19 cellular contexts compared by ENCODE assay signal in genomic region chr6:15166121-15166520, GRCh38.
DNase-seq lines count a peak whose midpoint lies in the region; ATAC-seq and TF ChIP-seq lines count a peak whose summit lies in the region.
"Had no signal": no experiment of that assay in that cellular context is flagged by ENCODE, and none has a peak within 500 bp of the region (broad histone marks: within the 10 kb centered on the region; RNA-seq: fewer than 3 reads in every experiment).

No MANE protein-coding gene starts in this region.

- no peak for TF ChIP-seq CTCF in H9 (conservative IDR thresholded peaks at IDR 0.05)
- no peak for TF ChIP-seq CTCF in WTC11 (IDR thresholded peaks at IDR 0.05)
- no peak for TF ChIP-seq CTCF in neural progenitor cell (IDR thresholded peaks at IDR 0.05)

- no peak overlapping the region for H2BK15ac ChIP-seq in H9 (ENCODE audit: low read depth, low read length)

- no peak overlapping the region for H3K9ac ChIP-seq in H9 (ENCODE audit: extremely low read depth, insufficient read length, low read length)
- H3K9ac ChIP-seq in neural progenitor cell: no peak overlapping the region
- H3K9ac ChIP-seq: BLaER1 treated with 17β-estradiol and CSF1 and Interleukin-3, amounts not matched to agents 10 nM and 100 nM had no signal

- H3K27me3 ChIP-seq in H9 (ENCODE audit: insufficient read depth, low read length): no peaks in the 10 kb centered on the region
- no peaks in the 10 kb centered on the region for H3K27me3 ChIP-seq in neural progenitor cell
- H3K27me3 ChIP-seq: BLaER1 treated with 17β-estradiol and CSF1 and Interleukin-3, amounts not matched to agents 10 nM and 100 nM had no signal

- ATAC-seq in WTC11 (peak; percentile 65), HG02973 (IDR thresholded peaks at IDR 0.05; ENCODE audit: unreplicated experiment) (no peak)
- ATAC-seq: CD8-positive, alpha-beta T cell; GM12878; HCT116; HepG2 had no signal

- H4K91ac ChIP-seq in H9 (ENCODE audit: insufficient read length, low read depth, low read length): no peak overlapping the region

- intact Hi-C loops in posterior vena cava (cut with DNase I): no loop called here

- H3F3A ChIP-seq in neural progenitor cell (ENCODE audit: low read depth): peaks cover 24% of the 10 kb centered on the region

- no CpG with 5 or more reads among the region's 5 CpGs for WGBS in H9 (ENCODE audit: extremely low coverage, insufficient read length, low lambda C conversion rate)

- H2BK12ac ChIP-seq in H9 (ENCODE audit: insufficient read length, low read depth, low read length): no peak overlapping the region

- H3K79me1 ChIP-seq in H9 (ENCODE audit: insufficient read depth, low read depth, low read length, poor library complexity, severe bottlenecking): no peaks in the 10 kb centered on the region

- H3K36me3 Mint-ChIP-seq in H9 (ENCODE audit: insufficient read depth in 1 of 3, low read depth in 3 of 3) (no peaks in the 10 kb centered on the region), WTC11 (no peaks in the 10 kb centered on the region), neural progenitor cell (no peaks in the 10 kb centered on the region)
- H3K36me3 Mint-ChIP-seq: CD8-positive, alpha-beta T cell had no signal

- H3K18ac ChIP-seq in H9 (ENCODE audit: insufficient read length, low read depth, low read length): no peak overlapping the region

- H3K23me2 ChIP-seq in H9 (ENCODE audit: insufficient read length, low read depth, low read length, poor library complexity, severe bottlenecking): no peaks in the 10 kb centered on the region

- DNase-seq in H9: no peak
- no peak for DNase-seq in WTC11 (ENCODE audit: low spot score)
- peak; percentile 74 for DNase-seq in neural progenitor cell (ENCODE audit: low spot score)
- no peak for DNase-seq in ureter (ENCODE audit: low spot score)
- DNase-seq in posterior vena cava (ENCODE audit: low spot score): no peak
- DNase-seq: CD8-positive, alpha-beta T cell; COR-L47; DMS 273 treated with DMSO at 0.1 percent for 48 hours; DMS53; DND-41; EL; HFFc6 had no signal

- no peak overlapping the region for H2AK5ac ChIP-seq in H9 (ENCODE audit: insufficient read length, low read length)

- no peaks in the 10 kb centered on the region for H3K9me3 ChIP-seq in H9 (ENCODE audit: control insufficient read depth, low read depth, low read length)
- H3K9me3 ChIP-seq in neural progenitor cell (ENCODE audit: low read depth): no peaks in the 10 kb centered on the region

- H3K4me3 ChIP-seq in neural progenitor cell: no peak overlapping the region
- H3K4me3 ChIP-seq: BLaER1 treated with 17β-estradiol and CSF1 and Interleukin-3, amounts not matched to agents 10 nM and 100 nM; GM12878 had no signal

- H3K36me3 ChIP-seq in neural progenitor cell: no peaks in the 10 kb centered on the region
- H3K36me3 ChIP-seq: BLaER1 treated with 17β-estradiol and CSF1 and Interleukin-3, amounts not matched to agents 10 nM and 100 nM had no signal

- H3K79me2 ChIP-seq in H9 (ENCODE audit: insufficient read depth, low read length) (no peaks in the 10 kb centered on the region), neural progenitor cell (ENCODE audit: low read depth) (no peaks in the 10 kb centered on the region)

- H4K20me1 ChIP-seq in H9 (ENCODE audit: control insufficient read depth, insufficient read depth, insufficient read length): no peaks in the 10 kb centered on the region
- H4K20me1 ChIP-seq in neural progenitor cell (ENCODE audit: low read depth): peaks cover 2% of the 10 kb centered on the region
- H4K20me1 ChIP-seq: BLaER1 treated with 17β-estradiol and CSF1 and Interleukin-3, amounts not matched to agents 10 nM and 100 nM had no signal

- H3K9me3 Mint-ChIP-seq in H9 (no peaks in the 10 kb centered on the region), WTC11 (no peaks in the 10 kb centered on the region), neural progenitor cell (peaks cover 2% of the 10 kb centered on the region)
- H3K9me3 Mint-ChIP-seq: CD8-positive, alpha-beta T cell; HFFc6; IgD-negative memory B cell had no signal

- no peak overlapping the region for H2BK20ac ChIP-seq in H9 (ENCODE audit: low read depth, low read length, poor library complexity, severe bottlenecking)

- H3K23ac ChIP-seq in H9 (ENCODE audit: insufficient read length, low read depth, low read length): no peak overlapping the region

- H4K8ac ChIP-seq in H9 (replicated peaks; ENCODE audit: insufficient read length, low read depth, low read length): no peak overlapping the region

- H2BK120ac ChIP-seq in H9 (ENCODE audit: low read depth, low read length, poor library complexity, severe bottlenecking): no peak overlapping the region

- POLR2A ChIA-PET in WTC11 (lab: Charles Lee): no interaction called here

- no peak overlapping the region for H3K4me2 ChIP-seq in H9 (ENCODE audit: insufficient read depth, insufficient read length, low read length)
- peak overlapping the region; percentile 28 for H3K4me2 ChIP-seq in neural progenitor cell
- H3K4me2 ChIP-seq: BLaER1 treated with 17β-estradiol and CSF1 and Interleukin-3, amounts not matched to agents 10 nM and 100 nM had no signal

- H3T11ph ChIP-seq in H9 (ENCODE audit: low read length): no peak overlapping the region

- H3K27ac Mint-ChIP-seq in H9 (no peak overlapping the region), WTC11 (no peak overlapping the region), neural progenitor cell (no peak overlapping the region)
- H3K27ac Mint-ChIP-seq: B cell; CD8-positive, alpha-beta T cell; HFFc6; IgD-negative memory B cell had no signal

- H3K27me3 Mint-ChIP-seq in H9 (ENCODE audit: low read depth) (no peaks in the 10 kb centered on the region), WTC11 (ENCODE audit: low read depth) (no peaks in the 10 kb centered on the region; the same call in 1 of the 2 replicates), neural progenitor cell (ENCODE audit: insufficient read depth, low read depth) (peaks cover 3% of the 10 kb centered on the region)
- H3K27me3 Mint-ChIP-seq: B cell had no signal

- no peak overlapping the region for H3K56ac ChIP-seq in H9 (ENCODE audit: insufficient read length, low read depth, low read length)

- no peak overlapping the region for H3K4ac ChIP-seq in H9 (ENCODE audit: low read depth, low read length)

- H2AFZ ChIP-seq in H9 (ENCODE audit: low read length): peak overlapping the region; percentile 40
- no peak overlapping the region for H2AFZ ChIP-seq in neural progenitor cell (replicated peaks)

- no peak overlapping the region for H3K14ac ChIP-seq in H9 (ENCODE audit: insufficient read depth, low read length)

- peaks cover 27 to 29% of the 10 kb centered on the region in 2 experiments for H3K4me1 Mint-ChIP-seq in H9
- H3K4me1 Mint-ChIP-seq in WTC11: peaks cover 30% of the 10 kb centered on the region
- H3K4me1 Mint-ChIP-seq in neural progenitor cell: peaks cover 34% of the 10 kb centered on the region

- H3K4me3 Mint-ChIP-seq in H9 (no peak overlapping the region), WTC11 (no peak overlapping the region), neural progenitor cell (peak overlapping the region; percentile 9)
- H3K4me3 Mint-ChIP-seq: B cell; CD8-positive, alpha-beta T cell; HFFc6; IgD-negative memory B cell had no signal

- H3K4me1 ChIP-seq in H9 (ENCODE audit: insufficient read depth, low read length) (no peaks in the 10 kb centered on the region; the same call in 1 of the 2 replicates), neural progenitor cell (peaks cover 24% of the 10 kb centered on the region)
- H3K4me1 ChIP-seq: BLaER1 treated with 17β-estradiol and CSF1 and Interleukin-3, amounts not matched to agents 10 nM and 100 nM had no signal

- H3K27ac ChIP-seq in H9 (ENCODE audit: insufficient read length, low read depth, low read length): no peak overlapping the region
- H3K27ac ChIP-seq in neural progenitor cell: no peak overlapping the region
- H3K27ac ChIP-seq: BLaER1 treated with 17β-estradiol and CSF1 and Interleukin-3, amounts not matched to agents 10 nM and 100 nM had no signal

- CTCF ChIA-PET in WTC11 (lab: Charles Lee): no interaction called here

- H4K5ac ChIP-seq in H9 (ENCODE audit: insufficient read length, low read depth, low read length): no peak overlapping the region

- no peak overlapping the region for H2BK5ac ChIP-seq in H9 (ENCODE audit: insufficient read length, low read length)

TF ChIP-seq in WTC11, 78 proteins besides CTCF, POLR2A, EP300 and RAD21:
- no peak for TF ChIP-seq E2F4 (CRISPR knock-in tag; IDR thresholded peaks at IDR 0.05; ENCODE audit: borderline replicate concordance, low read depth)
- TF ChIP-seq E2F1 (CRISPR knock-in tag; IDR thresholded peaks at IDR 0.05): no peak
TF ChIP-seq in WTC11: peak in this region for 0.
